ENCODE assay signal across 20 cellular contexts in genomic region chr13:111363591-111363990, GRCh38. TPM values are rescaled to one million over a fixed set of nuclear protein-coding genes. Genes with fewer than 3 reads are reported as not detected.
A peak's percentile ranks its signal among the peaks of the same experiment; 100 is the strongest.
DNase-seq lines count a peak whose midpoint lies in the region; ATAC-seq and TF ChIP-seq lines count a peak whose summit lies in the region.
"Had no signal": no experiment of that assay in that cellular context is flagged by ENCODE, and none has a peak within 500 bp of the region (broad histone marks: within the 10 kb centered on the region; RNA-seq: fewer than 3 reads in every experiment).

No MANE protein-coding gene starts in this region.

- H3K27me3 ChIP-seq in lung (ENCODE audit: control insufficient read depth, insufficient read depth): no peaks in the 10 kb centered on the region
- H3K27me3 ChIP-seq in spleen (replicated peaks in 1 of 7): peaks cover 0 to 55% (median 4%) of the 10 kb centered on the region in 7 donors
- no peaks in the 10 kb centered on the region for H3K27me3 ChIP-seq in ascending aorta
- H3K27me3 ChIP-seq: BLaER1 treated with 17β-estradiol and CSF1 and Interleukin-3, amounts not matched to agents 10 nM and 100 nM had no signal

- no peak overlapping the region for H3K27ac ChIP-seq in lung (ENCODE audit: low read depth in 1 of 2, low read length in 1 of 2)
- H3K27ac ChIP-seq in spleen: no peak overlapping the region
- H3K27ac ChIP-seq in ascending aorta: no peak overlapping the region
- H3K27ac ChIP-seq: 22Rv1; A549; BLaER1 treated with 17β-estradiol and CSF1 and Interleukin-3, amounts not matched to agents 10 nM and 100 nM; C4-2B had no signal

- H3K27ac Mint-ChIP-seq in activated naive CD4-positive, alpha-beta T cell treated with anti-CD3 and anti-CD28 coated beads, Interleukin-2, amount 50 U/mL, for 72 hours: no peak overlapping the region
- H3K27ac Mint-ChIP-seq: B cell; CD4-positive, alpha-beta T cell; CD8-positive, alpha-beta T cell had no signal

- no peaks in the 10 kb centered on the region for H3K36me3 ChIP-seq in lung (ENCODE audit: control insufficient read depth in 2 of 2, insufficient read depth in 2 of 2, low read length in 2 of 2)
- no peaks in the 10 kb centered on the region for H3K36me3 ChIP-seq in spleen
- H3K36me3 ChIP-seq in ascending aorta: no peaks in the 10 kb centered on the region
- H3K36me3 ChIP-seq: BLaER1 treated with 17β-estradiol and CSF1 and Interleukin-3, amounts not matched to agents 10 nM and 100 nM had no signal

- no peaks in the 10 kb centered on the region for H3K36me3 Mint-ChIP-seq in activated naive CD4-positive, alpha-beta T cell treated with anti-CD3 and anti-CD28 coated beads, Interleukin-2, amount 50 U/mL, for 72 hours
- H3K36me3 Mint-ChIP-seq: CD8-positive, alpha-beta T cell had no signal

- ATAC-seq in lung (ENCODE audit: insufficient read depth, low FRiP score) (no peak), GM19395 (IDR thresholded peaks at IDR 0.05; ENCODE audit: unreplicated experiment) (no peak)
- ATAC-seq in activated naive CD4-positive, alpha-beta T cell treated with anti-CD3 and anti-CD28 coated beads, Interleukin-2, amount 50 U/mL, for 72 hours: no peak
- ATAC-seq: A549; CD8-positive, alpha-beta T cell; GM12878 had no signal

- H3K9me3 ChIP-seq in lung (ENCODE audit: control insufficient read depth in 2 of 2, insufficient read depth in 1 of 2, low read length in 1 of 2) (no peaks in the 10 kb centered on the region), spleen (no peaks in the 10 kb centered on the region), ascending aorta (no peaks in the 10 kb centered on the region)
- H3K9me3 ChIP-seq: A549, Caco-2 had no signal

- DNase-seq in GM03348 (ENCODE audit: low spot score): peak; percentile 1
- peak; percentile 15 for DNase-seq in lung (ENCODE audit: low spot score)
- peak; percentile 54 for DNase-seq in spleen
- DNase-seq in activated naive CD4-positive, alpha-beta T cell treated with anti-CD3 and anti-CD28 coated beads, Interleukin-2, amount 50 U/mL, for 72 hours (ENCODE audit: low spot score in 2 of 2): no peak
- no peak for DNase-seq in ascending aorta (ENCODE audit: low spot score in 2 of 2)
- DNase-seq: AML-193; Caco-2; Calu3; CD4-positive, alpha-beta T cell; CD8-positive, alpha-beta T cell; DMS79 treated with DMSO at 0.1 percent for 48 hours; GF-D8 had no signal

- H3K9me3 Mint-ChIP-seq in activated naive CD4-positive, alpha-beta T cell treated with anti-CD3 and anti-CD28 coated beads, Interleukin-2, amount 50 U/mL, for 72 hours: no peaks in the 10 kb centered on the region
- H3K9me3 Mint-ChIP-seq: CD4-positive, alpha-beta T cell; CD8-positive, alpha-beta T cell had no signal

- 84 to 90% methylated on average over 7 of the region's 7 CpGs for WGBS in lung, 2 donors
- WGBS in spleen, 5 donors: 70 to 90% (median 83%) methylated on average over 3 to 7 of the region's 7 CpGs

- no peak for TF ChIP-seq POLR2A in spleen (IDR thresholded peaks at IDR 0.05)

- H3K4me3 ChIP-seq in lung (no peak overlapping the region), spleen (no peak overlapping the region), ascending aorta (no peak overlapping the region)
- H3K4me3 ChIP-seq: A549; BLaER1 treated with 17β-estradiol and CSF1 and Interleukin-3, amounts not matched to agents 10 nM and 100 nM; GM12878 had no signal

- no peaks in the 10 kb centered on the region for H3K4me1 ChIP-seq in lung (ENCODE audit: control insufficient read depth in 2 of 2, insufficient read depth in 2 of 2, low read length in 2 of 2)
- no peaks in the 10 kb centered on the region for H3K4me1 ChIP-seq in spleen
- H3K4me1 ChIP-seq in ascending aorta: no peaks in the 10 kb centered on the region
- H3K4me1 ChIP-seq: A549; BLaER1 treated with 17β-estradiol and CSF1 and Interleukin-3, amounts not matched to agents 10 nM and 100 nM; Caco-2 had no signal

- TF ChIP-seq CTCF in lung (IDR thresholded peaks at IDR 0.05; ENCODE audit: control extremely low read depth, extremely low read depth): no peak
- TF ChIP-seq CTCF in spleen (IDR thresholded peaks at IDR 0.05 in 8 of 11, conservative IDR thresholded peaks at IDR 0.05 in 3 of 11): no peak
- no peak for TF ChIP-seq CTCF in ascending aorta (IDR thresholded peaks at IDR 0.05)

- intact Hi-C loops in spleen (cut with DNase I; ENCODE audit: low total_unique reads): no loop called here
- intact Hi-C loops in ascending aorta (cut with DNase I): no loop called here

RNA-seq across cellular contexts. Expression of gene TEX29, which starts 43.1 kb away (rescaled TPM):
- total RNA-seq in lung (under 1 TPM in 1 of 2 donors, not detected in 1; 0.25 TPM), spleen (under 1 TPM in 3 of 7 donors, not detected in 4; 0.54 to 0.66 (median 0.54) TPM), ascending aorta (not detected)
- polyA plus RNA-seq in lung (under 1 TPM; 0.19 to 0.79 TPM), spleen (1 to 10 TPM in 2 of 3 donors, under 1 TPM in 1; 0.74 to 1.7 (median 1.1) TPM)
- total RNA-seq in activated naive CD4-positive, alpha-beta T cell treated with anti-CD3 and anti-CD28 coated beads, Interleukin-2, amount 50 U/mL, for 72 hours: 1 to 10 TPM; 1.5 to 2.0 TPM
- total RNA-seq: A172, Caco-2, Calu3, GM12878 had no signal

Comparison
In these comparisons a context has a peak if more than half of its experiments do, and no peak if none do; other contexts are left out.
1. DNase-seq: peak in GM03348 (single experiment), lung (single experiment) and spleen (single experiment); none in activated naive CD4-positive, alpha-beta T cell treated with anti-CD3 and anti-CD28 coated beads, Interleukin-2, amount 50 U/mL, for 72 hours (0 of 2) and ascending aorta (0 of 2).